ENCODE assay signal across 29 cellular contexts in genomic region chr12:69948874-69949273, GRCh38.
"Had no signal": no experiment of that assay in that cellular context is flagged by ENCODE, and none has a peak within 500 bp of the region (broad histone marks: within the 10 kb centered on the region; RNA-seq: fewer than 3 reads in every experiment).

No MANE protein-coding gene starts in this region.

- H3K4me1 ChIP-seq: esophagus squamous epithelium, heart right ventricle, neural progenitor cell, parathyroid adenoma, right lobe of liver, thyroid gland, vagina had no signal

- H3K36me3 ChIP-seq: esophagus squamous epithelium, heart right ventricle, neural progenitor cell, right lobe of liver, thyroid gland, vagina had no signal

- H3K79me2 ChIP-seq: parathyroid adenoma had no signal

- H3K9ac ChIP-seq: neural progenitor cell, parathyroid adenoma had no signal

- H3K36me3 Mint-ChIP-seq: memory B cell; naive B cell; natural killer cell treated with Interleukin-12 subunit alpha and Interleukin-12 subunit beta and Interleukin-15 and Interleukin-18, amount 100 ng/mL, for 72 hours; neural progenitor cell had no signal

- FAIRE-seq: endometrium, kidney, small intestine had no signal

- H3K27ac Mint-ChIP-seq: effector memory CD8-positive, alpha-beta T cell; memory B cell; natural killer cell treated with Interleukin-12 subunit alpha and Interleukin-12 subunit beta and Interleukin-15 and Interleukin-18, amount 100 ng/mL, for 72 hours; neural progenitor cell; progenitor cell of endocrine pancreas had no signal

- H3K27ac ChIP-seq: coronary artery, esophagus squamous epithelium, heart right ventricle, neural progenitor cell, parathyroid adenoma, right lobe of liver, thyroid gland, vagina had no signal

- ATAC-seq: effector memory CD8-positive, alpha-beta T cell; heart right ventricle; left lobe of liver; natural killer cell treated with Interleukin-12 subunit alpha and Interleukin-12 subunit beta and Interleukin-15 and Interleukin-18, amount 100 ng/mL, for 72 hours; right lobe of liver; stimulated activated naive CD8-positive, alpha-beta T cell treated with anti-CD3 and anti-CD28 coated beads, Interleukin-15, amount 100 ng/mL, for 72 hours had no signal

- DNase-seq: dermis blood vessel endothelial cell; effector memory CD8-positive, alpha-beta T cell; erythroblast; esophagus squamous epithelium; foreskin melanocyte; glutamatergic neuron; heart right ventricle; hippocampal formation; kidney; naive B cell; right lobe of liver; small intestine; stimulated activated CD4-positive, alpha-beta T cell treated with anti-CD3 and anti-CD28 coated beads, Interleukin-15, amount 100 ng/mL, for 24 hours; stimulated activated CD4-positive, alpha-beta T cell treated with anti-CD3 and anti-CD28 coated beads, Interleukin-4, amount 100 ng/mL, for 1 hour; stimulated activated CD8-positive, alpha-beta memory T cell treated with anti-CD3 and anti-CD28 coated beads, Interleukin-4, amount 100 ng/mL, for 48 hours; stimulated activated naive CD4-positive, alpha-beta T cell; stimulated activated naive CD8-positive, alpha-beta T cell treated with anti-CD3 and anti-CD28 coated beads, Interleukin-15, amount 100 ng/mL, for 72 hours; thyroid gland; trophoblast cell had no signal

- H3K4me2 ChIP-seq: neural progenitor cell had no signal

- H3K9me3 ChIP-seq: esophagus squamous epithelium, right lobe of liver, thyroid gland, vagina had no signal

- H3K4me3 Mint-ChIP-seq: effector memory CD8-positive, alpha-beta T cell; memory B cell; naive B cell; natural killer cell treated with Interleukin-12 subunit alpha and Interleukin-12 subunit beta and Interleukin-15 and Interleukin-18, amount 100 ng/mL, for 72 hours; neural progenitor cell; stimulated activated naive CD8-positive, alpha-beta T cell treated with anti-CD3 and anti-CD28 coated beads, Interleukin-15, amount 100 ng/mL, for 72 hours had no signal

- H3K4me3 ChIP-seq: coronary artery, esophagus squamous epithelium, heart right ventricle, lung, neural progenitor cell, right lobe of liver, thyroid gland, vagina had no signal

- H3K27me3 Mint-ChIP-seq: memory B cell; naive B cell; progenitor cell of endocrine pancreas; stimulated activated naive CD8-positive, alpha-beta T cell treated with anti-CD3 and anti-CD28 coated beads, Interleukin-15, amount 100 ng/mL, for 72 hours had no signal

- H3K9me3 Mint-ChIP-seq: effector memory CD8-positive, alpha-beta T cell; memory B cell; natural killer cell treated with Interleukin-12 subunit alpha and Interleukin-12 subunit beta and Interleukin-15 and Interleukin-18, amount 100 ng/mL, for 72 hours; stimulated activated naive CD8-positive, alpha-beta T cell treated with anti-CD3 and anti-CD28 coated beads, Interleukin-15, amount 100 ng/mL, for 72 hours had no signal

- H3K4me1 Mint-ChIP-seq: memory B cell; naive B cell; neural progenitor cell; stimulated activated naive CD8-positive, alpha-beta T cell treated with anti-CD3 and anti-CD28 coated beads, Interleukin-15, amount 100 ng/mL, for 72 hours had no signal

- H2AFZ ChIP-seq: neural progenitor cell, parathyroid adenoma had no signal

- H3K27me3 ChIP-seq: esophagus squamous epithelium, heart right ventricle, neural progenitor cell, right lobe of liver, thyroid gland, vagina had no signal
